In the genomic region with DNA sequence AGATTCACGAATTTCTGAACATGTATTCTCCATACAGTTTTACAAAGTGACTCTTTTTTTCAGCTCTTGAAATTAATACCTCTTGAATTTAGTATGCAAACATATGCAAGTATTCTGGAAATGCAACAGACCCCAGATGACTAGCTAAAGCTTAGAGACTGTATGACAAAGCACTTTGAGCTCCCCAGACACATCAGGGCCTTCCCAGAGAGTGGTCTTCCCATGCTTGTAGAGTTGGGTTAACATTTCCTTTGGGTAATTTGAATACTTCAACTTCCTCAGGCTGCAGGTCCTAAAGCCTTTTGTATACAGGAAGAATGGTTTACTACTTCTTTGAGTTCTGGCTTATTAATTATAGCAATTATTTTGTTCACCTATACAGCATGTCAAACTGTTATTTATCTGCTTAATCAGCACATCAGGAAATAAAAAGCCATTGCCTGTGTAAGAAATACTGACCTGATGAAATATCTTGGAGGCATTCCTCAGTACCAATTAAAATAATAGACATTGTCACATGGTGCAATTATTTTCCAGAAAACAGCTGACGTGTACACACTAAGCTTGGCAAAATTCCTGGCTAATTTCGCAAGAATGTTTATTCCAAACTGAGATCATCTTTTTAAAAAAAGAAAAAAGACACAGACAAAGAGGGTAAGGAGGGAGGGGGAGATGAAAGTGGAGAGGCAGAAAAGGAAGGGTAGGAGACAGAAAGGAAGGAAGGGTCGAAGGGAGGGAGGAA, we compare ENCODE assay signal across 8 cellular contexts.
DNase-seq lines count a peak whose midpoint lies in the region; ATAC-seq and TF ChIP-seq lines count a peak whose summit lies in the region.

No MANE protein-coding gene starts in this region.

- H3K4me1 ChIP-seq in neuronal stem cell (ENCODE audit: control insufficient read depth in 2 of 2, insufficient read depth in 1 of 2, low read depth in 1 of 2, low read length in 2 of 2) = peaks cover 4 to 12% of the 10 kb centered on the region in 2 donors

- H3K36me3 Mint-ChIP-seq in activated T-helper 2 cell treated with anti-CD3 and anti-CD28 coated beads, Interferon-gamma antibody, Interleukin-2, Interleukin-4, amounts not matched to agents 10 μg/mL and 5 μg/mL and 100 μg/mL, durations not matched to agents 14 hours and 24 hours and 36 hours (ENCODE audit: low read depth) = peaks cover 5% of the 10 kb centered on the region

- no peak overlapping the region for H3K27ac Mint-ChIP-seq in activated T-helper 2 cell treated with anti-CD3 and anti-CD28 coated beads, Interferon-gamma antibody, Interleukin-2, Interleukin-4, amounts not matched to agents 10 μg/mL and 5 μg/mL and 100 μg/mL, durations not matched to agents 14 hours and 24 hours and 36 hours

- H3K4me2 ChIP-seq in neuronal stem cell (ENCODE audit: insufficient read depth, low read length, poor library complexity, severe bottlenecking) = no peak overlapping the region

- no peaks in the 10 kb centered on the region for H3K79me1 ChIP-seq in neuronal stem cell (ENCODE audit: low read depth, low read length)

- no peak overlapping the region for H4K91ac ChIP-seq in neuronal stem cell (ENCODE audit: low read depth, low read length, poor library complexity)

- H3K4me3 ChIP-seq in neuronal stem cell (ENCODE audit: low read length in 2 of 2) (no peak overlapping the region), WERI-Rb-1 (ENCODE audit: low read depth, low read length) (no peak overlapping the region)

- H3K23ac ChIP-seq in neuronal stem cell (ENCODE audit: low read depth, low read length, poor library complexity) = no peak overlapping the region

- H3K9me3 ChIP-seq in neuronal stem cell (replicated peaks in 1 of 2; ENCODE audit: control insufficient read depth in 2 of 2, insufficient read depth in 1 of 2, low read depth in 1 of 2, low read length in 2 of 2) = peaks cover 0 to 5% of the 10 kb centered on the region in 2 donors
- H3K9me3 ChIP-seq in WERI-Rb-1 (ENCODE audit: severe bottlenecking) = no peaks in the 10 kb centered on the region

- H3K27me3 Mint-ChIP-seq in activated T-helper 2 cell treated with anti-CD3 and anti-CD28 coated beads, Interferon-gamma antibody, Interleukin-2, Interleukin-4, amounts not matched to agents 10 μg/mL and 5 μg/mL and 100 μg/mL, durations not matched to agents 14 hours and 24 hours and 36 hours (ENCODE audit: low read depth) = peaks cover 5% of the 10 kb centered on the region

- no peak overlapping the region for H3K18ac ChIP-seq in neuronal stem cell (ENCODE audit: low read length)

- peak overlapping the region; percentile 63 for H2AFZ ChIP-seq in neuronal stem cell (ENCODE audit: low read length)

- H3K9me3 Mint-ChIP-seq in activated T-helper 2 cell treated with anti-CD3 and anti-CD28 coated beads, Interferon-gamma antibody, Interleukin-2, Interleukin-4, amounts not matched to agents 10 μg/mL and 5 μg/mL and 100 μg/mL, durations not matched to agents 14 hours and 24 hours and 36 hours = no peaks in the 10 kb centered on the region

- no peak overlapping the region for H2BK15ac ChIP-seq in neuronal stem cell (ENCODE audit: low read length)

- DNase-seq in COLO829 (ENCODE audit: low spot score) (peak; percentile 79), NCI-H446 treated with DMSO at 0.1 percent for 48 hours (lab: John Stamatoyannopoulos, UW) (peak; percentile 76), fibroblast of gingiva (ENCODE audit: low read depth) (peak; percentile 95), neuronal stem cell (ENCODE audit: low spot score) (no peak), WERI-Rb-1 (no peak)
- no peak for DNase-seq in activated T-helper 2 cell treated with anti-CD3 and anti-CD28 coated beads, Interferon-gamma antibody, Interleukin-2, Interleukin-4, amounts not matched to agents 10 μg/mL and 5 μg/mL and 100 μg/mL, durations not matched to agents 14 hours and 24 hours and 36 hours (ENCODE audit: low spot score)

- no peak overlapping the region for H2AK5ac ChIP-seq in neuronal stem cell (ENCODE audit: low read depth, low read length)

- H2BK12ac ChIP-seq in neuronal stem cell (ENCODE audit: low read length) = no peak overlapping the region

- no CpG with 5 or more reads among the region's 4 CpGs for WGBS in neuronal stem cell (ENCODE audit: extremely low coverage in 2 of 2, insufficient read length in 2 of 2, insufficient replicate concordance in 1 of 2), 2 donors

- H3K9ac ChIP-seq in neuronal stem cell (ENCODE audit: low read depth, low read length, poor library complexity) = no peak overlapping the region

- no peak for TF ChIP-seq CTCF in WERI-Rb-1 (IDR thresholded peaks at IDR 0.05; ENCODE audit: low read depth, low read length)

- no peak for ATAC-seq in HG02678 (IDR thresholded peaks at IDR 0.05; ENCODE audit: unreplicated experiment)
- ATAC-seq in GM21723 (IDR thresholded peaks at IDR 0.05; ENCODE audit: unreplicated experiment) = no peak

- no peak overlapping the region for H2BK120ac ChIP-seq in neuronal stem cell (ENCODE audit: low read depth, low read length)

- H3K36me3 ChIP-seq in neuronal stem cell (replicated peaks in 1 of 2; ENCODE audit: control insufficient read depth in 2 of 2, insufficient read depth in 2 of 2, low read length in 2 of 2) (no peaks in the 10 kb centered on the region), WERI-Rb-1 (no peaks in the 10 kb centered on the region)

- H3K27me3 ChIP-seq in neuronal stem cell (ENCODE audit: control insufficient read depth in 3 of 3, insufficient read depth in 3 of 3, low read depth in 1 of 3, low read length in 3 of 3) (no peaks in the 10 kb centered on the region), WERI-Rb-1 (ENCODE audit: insufficient read depth, low read depth, severe bottlenecking) (no peaks in the 10 kb centered on the region)

- H2BK5ac ChIP-seq in neuronal stem cell (ENCODE audit: low read length) = no peak overlapping the region

- no peak overlapping the region for H3K14ac ChIP-seq in neuronal stem cell (ENCODE audit: low read length)

- H3K27ac ChIP-seq in neuronal stem cell (replicated peaks; ENCODE audit: low read length) (no peak overlapping the region), WERI-Rb-1 (no peak overlapping the region)

- intact Hi-C loops in activated T-helper 2 cell treated with anti-CD3 and anti-CD28 coated beads, Interferon-gamma antibody, Interleukin-2, Interleukin-4, amounts not matched to agents 10 μg/mL and 5 μg/mL and 100 μg/mL, durations not matched to agents 14 hours and 24 hours and 36 hours (cut with micrococcal nuclease) = no loop called here

- H4K8ac ChIP-seq in neuronal stem cell (ENCODE audit: low read depth, low read length) = no peak overlapping the region

- H3K4ac ChIP-seq in neuronal stem cell (ENCODE audit: low read length) = no peak overlapping the region

- no peak overlapping the region for H3K4me3 Mint-ChIP-seq in activated T-helper 2 cell treated with anti-CD3 and anti-CD28 coated beads, Interferon-gamma antibody, Interleukin-2, Interleukin-4, amounts not matched to agents 10 μg/mL and 5 μg/mL and 100 μg/mL, durations not matched to agents 14 hours and 24 hours and 36 hours (ENCODE audit: low read depth)

- peaks cover 2% of the 10 kb centered on the region for H3K4me1 Mint-ChIP-seq in activated T-helper 2 cell treated with anti-CD3 and anti-CD28 coated beads, Interferon-gamma antibody, Interleukin-2, Interleukin-4, amounts not matched to agents 10 μg/mL and 5 μg/mL and 100 μg/mL, durations not matched to agents 14 hours and 24 hours and 36 hours (ENCODE audit: low read depth)

Comparison
In these comparisons a context has a peak if more than half of its experiments do, and no peak if none do; other contexts are left out.
1. DNase-seq: peak in COLO829 (single experiment), NCI-H446 treated with DMSO at 0.1 percent for 48 hours (single experiment) and fibroblast of gingiva (single experiment); none in neuronal stem cell (single experiment), activated T-helper 2 cell treated with anti-CD3 and anti-CD28 coated beads, Interferon-gamma antibody, Interleukin-2, Interleukin-4, amounts not matched to agents 10 μg/mL and 5 μg/mL and 100 μg/mL, durations not matched to agents 14 hours and 24 hours and 36 hours (single experiment) and WERI-Rb-1 (single experiment).